ENCODE assay signal across 13 cellular contexts in the genomic region with DNA sequence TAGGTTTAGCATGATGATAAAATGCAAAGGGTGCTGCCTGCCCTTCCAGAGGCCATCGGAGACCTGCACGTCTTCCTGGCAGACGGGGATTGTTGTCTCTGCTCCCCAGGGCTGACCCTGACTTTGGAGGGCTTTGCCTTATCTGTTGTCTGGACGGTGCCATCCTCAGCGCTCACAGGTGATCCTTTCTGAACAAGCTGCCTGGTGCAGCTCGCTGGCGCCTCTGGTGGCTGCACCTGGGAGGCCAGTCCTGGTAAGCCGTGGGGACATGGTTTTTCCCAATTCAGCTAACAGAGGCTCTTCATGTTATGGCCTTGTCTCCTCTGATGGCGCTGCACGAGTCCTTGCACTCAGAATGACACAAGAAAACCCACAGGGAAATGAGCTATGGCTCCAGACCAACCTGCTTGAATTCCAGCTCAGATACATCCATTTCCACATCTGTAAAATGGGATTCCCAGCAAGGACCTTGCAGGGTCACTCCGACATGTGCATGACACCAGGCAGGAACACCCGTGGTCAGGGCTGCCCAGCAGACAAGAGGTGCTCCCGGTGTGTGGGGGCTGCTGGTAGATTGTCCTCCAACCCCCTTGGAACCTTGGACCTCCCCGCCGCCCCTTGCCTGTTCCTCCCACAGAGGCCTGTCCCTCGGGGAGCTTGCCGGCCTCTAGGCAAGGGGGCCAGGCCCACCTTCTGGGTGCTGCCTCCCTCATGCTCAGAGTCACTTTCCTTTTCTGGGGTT. TPM values are rescaled to one million over a fixed set of nuclear protein-coding genes. Genes with fewer than 3 reads are reported as not detected.
DNase-seq lines count a peak whose midpoint lies in the region; ATAC-seq and TF ChIP-seq lines count a peak whose summit lies in the region.
"Had no signal": no experiment of that assay in that cellular context is flagged by ENCODE, and none has a peak within 500 bp of the region (broad histone marks: within the 10 kb centered on the region; RNA-seq: fewer than 3 reads in every experiment).

No MANE protein-coding gene starts in this region.

- ATAC-seq in RWPE2 (ENCODE audit: low read depth) = peak; percentile 3; the same call in 2 of the 3 replicates
- no peak for ATAC-seq in HG03280 (IDR thresholded peaks at IDR 0.05; ENCODE audit: unreplicated experiment)

- H3K9me3 Mint-ChIP-seq in MCF 10A (ENCODE audit: unreplicated experiment) = no peaks in the 10 kb centered on the region

- dilution Hi-C loops in mammary epithelial cell (cut with HindIII; ENCODE audit: low sequenced_read_pairs) = no loop called here

- H3K4me1 ChIP-seq in mammary epithelial cell (ENCODE audit: insufficient read depth, low read length) (peaks cover 19% of the 10 kb centered on the region), RWPE2 (ENCODE audit: insufficient read depth, poor library complexity, severe bottlenecking) (peaks cover 32% of the 10 kb centered on the region), urinary bladder (ENCODE audit: insufficient read depth) (no peaks in the 10 kb centered on the region)

- H3K4me3 ChIP-seq in mammary epithelial cell (replicated peaks in 1 of 3; ENCODE audit: insufficient read depth in 1 of 3, low read depth in 2 of 3, low read length in 3 of 3) (no peak overlapping the region), RWPE2 (ENCODE audit: severe bottlenecking) (no peak overlapping the region), kidney epithelial cell (ENCODE audit: low read depth, low read length) (no peak overlapping the region), urinary bladder (ENCODE audit: low read depth, low read length) (no peak overlapping the region)

- peaks cover 2% of the 10 kb centered on the region for H3K27me3 ChIP-seq in mammary epithelial cell (ENCODE audit: insufficient read depth, low read length)
- H3K27me3 ChIP-seq in RWPE2 (ENCODE audit: insufficient read depth, poor library complexity, severe bottlenecking) = no peaks in the 10 kb centered on the region
- H3K27me3 ChIP-seq in kidney epithelial cell (ENCODE audit: control insufficient read depth, insufficient read depth, low read length) = peaks cover 15% of the 10 kb centered on the region

- no peak overlapping the region for H3K4me3 Mint-ChIP-seq in MCF 10A (ENCODE audit: unreplicated experiment)

- POLR2A ChIA-PET in MCF 10A (lab: Yijun Ruan, JAX) = interaction anchor here (1.0 to 3.1 kb wide), 5 partner anchors 15 to 99 kb away, joined by 3 to 19 read pairs (median 4); no protein-coding TSS in a partner anchor

- peaks cover 6% of the 10 kb centered on the region for H3K36me3 Mint-ChIP-seq in MCF 10A (ENCODE audit: insufficient read depth, unreplicated experiment)

- peaks cover 13% of the 10 kb centered on the region for H3K27me3 Mint-ChIP-seq in MCF 10A (ENCODE audit: insufficient read depth, unreplicated experiment)

- WGBS in mammary epithelial cell (ENCODE audit: low coverage, missing lambda C conversion rate) = 89% methylated on average over 13 of the region's 17 CpGs
- WGBS in urinary bladder = 71% methylated on average over 17 of the region's 17 CpGs

- in situ Hi-C loops in mammary epithelial cell (cut with MboI; ENCODE audit: low sequenced_read_pairs in 2 of 2) = no loop called here

- H3K4me1 Mint-ChIP-seq in MCF 10A (ENCODE audit: insufficient read depth, unreplicated experiment) = no peaks in the 10 kb centered on the region

- no peak overlapping the region for H3K27ac Mint-ChIP-seq in MCF 10A (ENCODE audit: low read depth, unreplicated experiment)

- CTCF ChIA-PET in MCF 10A (lab: Yijun Ruan, JAX) = interaction anchor here (0.5 to 1.6 kb wide), 5 partner anchors 8 to 743 kb away, joined by 3 to 5 read pairs (median 4); no protein-coding TSS in a partner anchor
- CTCF ChIA-PET in mammary epithelial cell (lab: Charles Lee; ENCODE audit: low non-redundant PET) = no interaction called here

- H3K9me3 ChIP-seq in mammary epithelial cell (replicated peaks; ENCODE audit: insufficient read depth, low read length) (no peaks in the 10 kb centered on the region), RWPE2 (ENCODE audit: severe bottlenecking) (no peaks in the 10 kb centered on the region)

- no peak overlapping the region for H3K9ac ChIP-seq in mammary epithelial cell (ENCODE audit: insufficient read depth, low read length)

- no peak overlapping the region for H2AFZ ChIP-seq in mammary epithelial cell (ENCODE audit: low read depth, low read length)

- TF ChIP-seq CTCF in MCF 10A (IDR thresholded peaks at IDR 0.05; ENCODE audit: unreplicated experiment) (peak; percentile 23), mammary epithelial cell (conservative IDR thresholded peaks at IDR 0.05 in 1 of 2, IDR thresholded peaks at IDR 0.05 in 1 of 2; ENCODE audit: extremely low read depth in 1 of 2, insufficient read depth in 1 of 2, low read depth in 1 of 2, low read length in 2 of 2) (no peak), RWPE2 (IDR thresholded peaks at IDR 0.05; ENCODE audit: poor library complexity, severe bottlenecking) (peak; percentile 42), kidney epithelial cell (IDR thresholded peaks at IDR 0.05; ENCODE audit: insufficient read depth, low read length, poor library complexity, severe bottlenecking) (peak; percentile 16)

- H3K79me2 ChIP-seq in mammary epithelial cell (ENCODE audit: insufficient read depth, low read length) = no peaks in the 10 kb centered on the region

- intact Hi-C loops in MCF 10A (cut with micrococcal nuclease) (loop anchor here (5.0 kb wide), 1 partner anchor 40 kb away; no protein-coding TSS in a partner anchor), mammary epithelial cell (cut with micrococcal nuclease) (no loop called here)

- no peak for DNase-seq in MCF 10A (ENCODE audit: unreplicated experiment)
- no peak for DNase-seq in mammary epithelial cell
- DNase-seq in RWPE2 (ENCODE audit: low spot score) = peak; percentile 44
- DNase-seq in kidney epithelial cell (ENCODE audit: low read depth) = no peak
- no peak for DNase-seq in HK-2 (ENCODE audit: unreplicated experiment)
- no peak for DNase-seq in NCI-H524 (lab: John Stamatoyannopoulos, UW)
- DNase-seq: effector CD8-positive, alpha-beta T cell; NCI-H2171 treated with DMSO at 0.1 percent for 48 hours; stimulated activated CD4-positive, alpha-beta T cell treated with anti-CD3 and anti-CD28 coated beads, Interleukin-12 subunit alpha, Interleukin-12 subunit beta, amount 100 ng/mL, for 4 hours had no signal

- H3K27ac ChIP-seq in mammary epithelial cell (ENCODE audit: insufficient read depth, low read depth, low read length) (no peak overlapping the region), RWPE2 (ENCODE audit: poor library complexity, severe bottlenecking) (peak overlapping the region; percentile 60), urinary bladder (ENCODE audit: low read depth) (peak overlapping the region; percentile 3)

- H4K20me1 ChIP-seq in mammary epithelial cell (ENCODE audit: insufficient read depth, low read length) = no peaks in the 10 kb centered on the region

- BruUV-seq in MCF 10A (replicated peaks; lab: Mats Ljungman, UMichigan) (no TSS peak), mammary epithelial cell (replicated peaks; lab: Mats Ljungman, UMichigan) (no TSS peak)

- H3K4me2 ChIP-seq in mammary epithelial cell (ENCODE audit: insufficient read depth, low read depth, low read length) = no peak overlapping the region

- H3K36me3 ChIP-seq in mammary epithelial cell (ENCODE audit: insufficient read depth, low read length) (no peaks in the 10 kb centered on the region), RWPE2 (ENCODE audit: low read depth) (no peaks in the 10 kb centered on the region), kidney epithelial cell (ENCODE audit: control insufficient read depth, insufficient read depth, low read length) (no peaks in the 10 kb centered on the region), urinary bladder (ENCODE audit: insufficient read depth) (no peaks in the 10 kb centered on the region)

RNA-seq across cellular contexts. Expression of a gene that starts 50.4 kb away (rescaled TPM):
- total RNA-seq in MCF 10A (2022) (not detected in 2 replicates), mammary epithelial cell (not detected), kidney epithelial cell (2.8 and 4.5 TPM in 2 replicates), urinary bladder (13.8 TPM)
- polyA plus RNA-seq in mammary epithelial cell (not detected), urinary bladder (8.6 TPM)
- not detected for polyA minus RNA-seq in mammary epithelial cell
- total RNA-seq: M059J, RPMI7951 had no signal

Comparison
In these comparisons a context has a peak if more than half of its experiments do, and no peak if none do; other contexts are left out.
1. CTCF ChIP-seq: peak in MCF 10A (single experiment), RWPE2 (single experiment) and kidney epithelial cell (single experiment); none in mammary epithelial cell (0 of 2).